In the genomic region with DNA sequence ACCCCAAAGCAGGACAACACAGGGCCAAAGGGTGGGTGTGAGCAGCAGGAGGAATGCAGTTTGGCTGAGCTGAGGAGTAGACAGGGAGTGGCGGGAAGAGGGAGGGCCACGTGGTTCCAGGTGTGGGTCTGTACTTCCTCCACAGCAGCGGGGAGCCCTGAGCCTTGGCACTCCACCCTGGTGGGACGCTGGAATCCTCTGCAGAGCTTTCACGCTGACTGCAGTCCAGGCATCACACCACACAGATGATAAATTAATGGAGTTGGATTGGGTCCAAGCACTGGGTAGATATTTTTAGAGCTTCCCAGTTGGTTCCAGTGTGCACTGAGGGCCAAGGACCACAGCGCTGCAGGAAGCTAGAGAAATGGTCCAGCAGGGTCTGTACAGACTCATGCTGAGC, we compare ENCODE assay signal across 22 cellular contexts.
"Had no signal": no experiment of that assay in that cellular context is flagged by ENCODE, and none has a peak within 500 bp of the region (broad histone marks: within the 10 kb centered on the region; RNA-seq: fewer than 3 reads in every experiment).

No MANE protein-coding gene starts in this region.

- H3K4me1 Mint-ChIP-seq: central memory CD8-positive, alpha-beta T cell had no signal

- H3K27ac ChIP-seq: right lobe of liver, suprapubic skin, upper lobe of left lung, VCaP had no signal

- DNase-seq: activated CD4-positive, alpha-beta T cell treated with anti-CD3 and anti-CD28 coated beads for 36 hours; activated CD8-positive, alpha-beta memory T cell treated with anti-CD3 and anti-CD28 coated beads, Interleukin-2, amount 50 U/mL, for 48 hours; activated CD8-positive, alpha-beta T cell treated with anti-CD3 and anti-CD28 coated beads for 36 hours; activated naive CD4-positive, alpha-beta T cell; activated naive CD8-positive, alpha-beta T cell treated with anti-CD3 and anti-CD28 coated beads, Interleukin-2, amount 50 U/mL, for 24 hours; dermis blood vessel endothelial cell; foreskin fibroblast; midbrain; right lobe of liver; stimulated activated CD4-positive, alpha-beta T cell treated with anti-CD3 and anti-CD28 coated beads, Interleukin-12 subunit alpha, Interleukin-12 subunit beta, amount 100 ng/mL, for 4 hours; stimulated activated CD4-positive, alpha-beta T cell treated with anti-CD3 and anti-CD28 coated beads, Interleukin-2, amount 100 ng/mL, for 48 hours; stimulated activated CD8-positive, alpha-beta memory T cell treated with anti-CD3 and anti-CD28 coated beads, Interleukin-4, amount 100 ng/mL, for 48 hours; stimulated activated naive CD8-positive, alpha-beta T cell treated with anti-CD3 and anti-CD28 coated beads, Interleukin-15, Interleukin-2, amounts not matched to agents 100 U/mL and 50 U/mL, for 24 hours; T-cell; T1000; upper lobe of left lung had no signal

- ATAC-seq: activated CD4-positive, alpha-beta T cell treated with anti-CD3 and anti-CD28 coated beads for 36 hours; activated CD8-positive, alpha-beta T cell treated with anti-CD3 and anti-CD28 coated beads for 36 hours; activated naive CD8-positive, alpha-beta T cell treated with anti-CD3 and anti-CD28 coated beads, Interleukin-2, amount 50 U/mL, for 24 hours; stimulated activated naive CD8-positive, alpha-beta T cell treated with anti-CD3 and anti-CD28 coated beads, Interleukin-15, Interleukin-2, amounts not matched to agents 100 U/mL and 50 U/mL, for 24 hours; T-cell had no signal

- H3K9me3 Mint-ChIP-seq: activated CD8-positive, alpha-beta T cell treated with anti-CD3 and anti-CD28 coated beads for 36 hours; activated naive CD8-positive, alpha-beta T cell treated with anti-CD3 and anti-CD28 coated beads, Interleukin-2, amount 50 U/mL, for 24 hours; T-cell had no signal

- H3K9me3 ChIP-seq: right lobe of liver, suprapubic skin, upper lobe of left lung had no signal

- H3K27me3 Mint-ChIP-seq: activated CD4-positive, alpha-beta T cell treated with anti-CD3 and anti-CD28 coated beads for 36 hours; activated CD8-positive, alpha-beta T cell treated with anti-CD3 and anti-CD28 coated beads for 36 hours; activated naive CD8-positive, alpha-beta T cell treated with anti-CD3 and anti-CD28 coated beads, Interleukin-2, amount 50 U/mL, for 24 hours; central memory CD8-positive, alpha-beta T cell had no signal

- FAIRE-seq: keratinocyte had no signal

- H3K27me3 ChIP-seq: right lobe of liver, suprapubic skin, upper lobe of left lung had no signal

- H3K4me3 ChIP-seq: lung, right lobe of liver, suprapubic skin, upper lobe of left lung had no signal

- H3K36me3 ChIP-seq: right lobe of liver, suprapubic skin, upper lobe of left lung had no signal

- H3K4me1 ChIP-seq: right lobe of liver, upper lobe of left lung had no signal

- H3K4me3 Mint-ChIP-seq: activated CD4-positive, alpha-beta T cell treated with anti-CD3 and anti-CD28 coated beads for 36 hours; activated CD8-positive, alpha-beta T cell treated with anti-CD3 and anti-CD28 coated beads for 36 hours; activated naive CD8-positive, alpha-beta T cell treated with anti-CD3 and anti-CD28 coated beads, Interleukin-2, amount 50 U/mL, for 24 hours; central memory CD8-positive, alpha-beta T cell; T-cell had no signal

- H3K27ac Mint-ChIP-seq: activated CD4-positive, alpha-beta T cell treated with anti-CD3 and anti-CD28 coated beads for 36 hours; activated CD8-positive, alpha-beta T cell treated with anti-CD3 and anti-CD28 coated beads for 36 hours; activated naive CD8-positive, alpha-beta T cell treated with anti-CD3 and anti-CD28 coated beads, Interleukin-2, amount 50 U/mL, for 24 hours; progenitor cell of endocrine pancreas; T-cell had no signal

- H3K36me3 Mint-ChIP-seq: T-cell had no signal
